Comparison of ENCODE assay signal across 2 cellular contexts in genomic region chr19:35879770-35880317, GRCh38.
A peak's percentile ranks its signal among the peaks of the same experiment; 100 is the strongest.
TF ChIP-seq lines count a peak whose summit lies in the region.

No MANE protein-coding gene starts in this region.

TF ChIP-seq in HEK293, 187 proteins besides CTCF, POLR2A, EP300 and RAD21 (continues in another document):
- TF ChIP-seq ZNF596 (tag by site-specific recombination; IDR thresholded peaks at IDR 0.05) (no peak), ZXDB (tag by site-specific recombination; IDR thresholded peaks at IDR 0.05) (peak; percentile 91), IKZF3 (tag by site-specific recombination; IDR thresholded peaks at IDR 0.05) (peak; percentile 87; the same call in 1 of the 2 replicates), ZNF660 (tag by site-specific recombination; IDR thresholded peaks at IDR 0.05) (peak; percentile 90; the same call in 1 of the 2 replicates), ZNF121 (tag by site-specific recombination; IDR thresholded peaks at IDR 0.05) (no peak), FEZF1 (tag by site-specific recombination; IDR thresholded peaks at IDR 0.05) (no peak), WT1 (tag by site-specific recombination; IDR thresholded peaks at IDR 0.05) (peak; percentile 79; the same call in 1 of the 2 replicates), ZNF558 (tag by site-specific recombination; IDR thresholded peaks at IDR 0.05) (peak; percentile 34; the same call in 1 of the 2 replicates), YY2 (tag by site-specific recombination; IDR thresholded peaks at IDR 0.05) (no peak), ZSCAN16 (tag by site-specific recombination; IDR thresholded peaks at IDR 0.05) (no peak), ZBTB8A (tag by site-specific recombination; IDR thresholded peaks at IDR 0.05) (peak; percentile 71), SCRT1 (tag by site-specific recombination; IDR thresholded peaks at IDR 0.05; ENCODE audit: borderline replicate concordance) (no peak), ZNF530 (tag by site-specific recombination; IDR thresholded peaks at IDR 0.05; ENCODE audit: low read depth) (no peak), ZNF776 (tag by site-specific recombination; IDR thresholded peaks at IDR 0.05; ENCODE audit: borderline replicate concordance) (no peak), PRDM2 (tag by site-specific recombination; IDR thresholded peaks at IDR 0.05; ENCODE audit: borderline replicate concordance) (no peak; the same call in 1 of the 2 replicates), ZNF658 (tag by site-specific recombination; IDR thresholded peaks at IDR 0.05) (no peak), ZNF24 (tag by site-specific recombination; IDR thresholded peaks at IDR 0.05) (peak; percentile 75; the same call in 1 of the 2 replicates), ZNF571 (tag by site-specific recombination; IDR thresholded peaks at IDR 0.05) (no peak), ZNF174 (tag by site-specific recombination; IDR thresholded peaks at IDR 0.05) (no peak)
- TF ChIP-seq, protein P1, sequence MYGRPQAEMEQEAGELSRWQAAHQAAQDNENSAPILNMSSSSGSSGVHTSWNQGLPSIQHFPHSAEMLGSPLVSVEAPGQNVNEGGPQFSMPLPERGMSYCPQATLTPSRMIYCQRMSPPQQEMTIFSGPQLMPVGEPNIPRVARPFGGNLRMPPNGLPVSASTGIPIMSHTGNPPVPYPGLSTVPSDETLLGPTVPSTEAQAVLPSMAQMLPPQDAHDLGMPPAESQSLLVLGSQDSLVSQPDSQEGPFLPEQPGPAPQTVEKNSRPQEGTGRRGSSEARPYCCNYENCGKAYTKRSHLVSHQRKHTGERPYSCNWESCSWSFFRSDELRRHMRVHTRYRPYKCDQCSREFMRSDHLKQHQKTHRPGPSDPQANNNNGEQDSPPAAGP (tag by site-specific recombination; IDR thresholded peaks at IDR 0.05) = peak; percentile 96
- TF ChIP-seq, protein P2, sequence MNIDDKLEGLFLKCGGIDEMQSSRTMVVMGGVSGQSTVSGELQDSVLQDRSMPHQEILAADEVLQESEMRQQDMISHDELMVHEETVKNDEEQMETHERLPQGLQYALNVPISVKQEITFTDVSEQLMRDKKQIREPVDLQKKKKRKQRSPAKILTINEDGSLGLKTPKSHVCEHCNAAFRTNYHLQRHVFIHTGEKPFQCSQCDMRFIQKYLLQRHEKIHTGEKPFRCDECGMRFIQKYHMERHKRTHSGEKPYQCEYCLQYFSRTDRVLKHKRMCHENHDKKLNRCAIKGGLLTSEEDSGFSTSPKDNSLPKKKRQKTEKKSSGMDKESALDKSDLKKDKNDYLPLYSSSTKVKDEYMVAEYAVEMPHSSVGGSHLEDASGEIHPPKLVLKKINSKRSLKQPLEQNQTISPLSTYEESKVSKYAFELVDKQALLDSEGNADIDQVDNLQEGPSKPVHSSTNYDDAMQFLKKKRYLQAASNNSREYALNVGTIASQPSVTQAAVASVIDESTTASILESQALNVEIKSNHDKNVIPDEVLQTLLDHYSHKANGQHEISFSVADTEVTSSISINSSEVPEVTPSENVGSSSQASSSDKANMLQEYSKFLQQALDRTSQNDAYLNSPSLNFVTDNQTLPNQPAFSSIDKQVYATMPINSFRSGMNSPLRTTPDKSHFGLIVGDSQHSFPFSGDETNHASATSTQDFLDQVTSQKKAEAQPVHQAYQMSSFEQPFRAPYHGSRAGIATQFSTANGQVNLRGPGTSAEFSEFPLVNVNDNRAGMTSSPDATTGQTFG (tag by site-specific recombination; IDR thresholded peaks at IDR 0.05; ENCODE audit: borderline replicate concordance) = no peak

TF ChIP-seq in PFSK-1, 5 proteins besides CTCF, POLR2A, EP300 and RAD21:
- peak; percentile 67 for TF ChIP-seq FOXP2 (optimal IDR thresholded peaks at IDR 0.05; ENCODE audit: borderline replicate concordance, extremely low read depth, extremely low read length, insufficient read depth)
- TF ChIP-seq, protein P3, sequence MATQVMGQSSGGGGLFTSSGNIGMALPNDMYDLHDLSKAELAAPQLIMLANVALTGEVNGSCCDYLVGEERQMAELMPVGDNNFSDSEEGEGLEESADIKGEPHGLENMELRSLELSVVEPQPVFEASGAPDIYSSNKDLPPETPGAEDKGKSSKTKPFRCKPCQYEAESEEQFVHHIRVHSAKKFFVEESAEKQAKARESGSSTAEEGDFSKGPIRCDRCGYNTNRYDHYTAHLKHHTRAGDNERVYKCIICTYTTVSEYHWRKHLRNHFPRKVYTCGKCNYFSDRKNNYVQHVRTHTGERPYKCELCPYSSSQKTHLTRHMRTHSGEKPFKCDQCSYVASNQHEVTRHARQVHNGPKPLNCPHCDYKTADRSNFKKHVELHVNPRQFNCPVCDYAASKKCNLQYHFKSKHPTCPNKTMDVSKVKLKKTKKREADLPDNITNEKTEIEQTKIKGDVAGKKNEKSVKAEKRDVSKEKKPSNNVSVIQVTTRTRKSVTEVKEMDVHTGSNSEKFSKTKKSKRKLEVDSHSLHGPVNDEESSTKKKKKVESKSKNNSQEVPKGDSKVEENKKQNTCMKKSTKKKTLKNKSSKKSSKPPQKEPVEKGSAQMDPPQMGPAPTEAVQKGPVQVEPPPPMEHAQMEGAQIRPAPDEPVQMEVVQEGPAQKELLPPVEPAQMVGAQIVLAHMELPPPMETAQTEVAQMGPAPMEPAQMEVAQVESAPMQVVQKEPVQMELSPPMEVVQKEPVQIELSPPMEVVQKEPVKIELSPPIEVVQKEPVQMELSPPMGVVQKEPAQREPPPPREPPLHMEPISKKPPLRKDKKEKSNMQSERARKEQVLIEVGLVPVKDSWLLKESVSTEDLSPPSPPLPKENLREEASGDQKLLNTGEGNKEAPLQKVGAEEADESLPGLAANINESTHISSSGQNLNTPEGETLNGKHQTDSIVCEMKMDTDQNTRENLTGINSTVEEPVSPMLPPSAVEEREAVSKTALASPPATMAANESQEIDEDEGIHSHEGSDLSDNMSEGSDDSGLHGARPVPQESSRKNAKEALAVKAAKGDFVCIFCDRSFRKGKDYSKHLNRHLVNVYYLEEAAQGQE (IDR thresholded peaks at IDR 0.05; ENCODE audit: insufficient read depth in 1 of 2, low read depth in 2 of 2, low read length in 2 of 2) = peak; percentile 99 to 100
- no peak for TF ChIP-seq POLR2AphosphoS5 (IDR thresholded peaks at IDR 0.05; ENCODE audit: low read depth, low read length)
- TF ChIP-seq SIN3A (IDR thresholded peaks at IDR 0.05; ENCODE audit: borderline replicate concordance, insufficient read depth, low read length) = peak; percentile 97; the same call in 1 of the 2 replicates
